22 cellular contexts compared by ENCODE assay signal in the genomic region with DNA sequence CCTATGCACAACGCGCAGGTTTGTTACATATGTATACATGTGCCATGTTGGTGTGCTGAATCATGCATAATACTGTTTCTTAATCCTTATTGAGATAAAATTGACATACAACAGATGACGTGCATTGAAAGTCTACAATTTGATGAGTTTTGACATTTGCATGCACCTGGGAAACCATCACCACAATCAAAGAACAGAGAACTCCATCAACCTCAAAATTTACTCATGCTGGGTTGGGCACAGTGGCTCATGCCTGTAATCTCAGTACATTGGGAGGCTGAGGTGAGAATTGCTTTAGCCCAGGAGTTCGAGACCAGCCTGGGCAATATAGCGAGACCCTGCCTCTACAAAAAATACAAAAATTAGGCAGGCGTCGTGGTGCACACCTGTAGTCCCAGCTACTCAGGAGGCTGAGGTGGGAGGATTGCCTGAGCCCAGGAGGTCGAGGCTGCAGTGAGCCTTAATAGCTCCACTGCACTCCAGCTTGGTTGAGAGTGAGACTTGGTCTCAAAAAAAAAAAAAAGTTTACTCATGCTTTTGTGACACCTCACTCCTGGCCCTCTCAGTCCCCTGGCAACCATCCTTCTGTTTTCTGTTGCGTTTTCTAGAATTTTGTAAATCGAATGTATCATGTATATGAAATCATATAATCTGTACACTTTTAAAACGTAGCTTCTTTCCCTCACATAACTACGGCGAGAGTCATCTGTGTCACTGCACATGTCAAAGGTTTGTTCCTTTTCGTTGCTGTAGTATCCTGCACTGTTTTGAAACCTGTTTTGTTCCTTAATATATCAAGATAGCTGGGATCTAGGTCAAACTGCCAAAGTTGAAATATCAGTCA. TPM values are rescaled to one million over a fixed set of nuclear protein-coding genes. Genes with fewer than 3 reads are reported as not detected.
DNase-seq lines count a peak whose midpoint lies in the region; ATAC-seq, FAIRE-seq and TF ChIP-seq lines count a peak whose summit lies in the region.
"Had no signal": no experiment of that assay in that cellular context is flagged by ENCODE, and none has a peak within 500 bp of the region (broad histone marks: within the 10 kb centered on the region; RNA-seq: fewer than 3 reads in every experiment).

No MANE protein-coding gene starts in this region.

- no peaks in the 10 kb centered on the region for H3K27me3 Mint-ChIP-seq in activated T-cell treated with anti-CD3 and anti-CD28 coated beads, Interleukin-2, amount 50 U/mL, for 72 hours (ENCODE audit: low read depth)
- no peaks in the 10 kb centered on the region for H3K27me3 Mint-ChIP-seq in stimulated activated naive B cell treated with anti-CD40 and anti-IgM and Interleukin-4, amounts not matched to agents 10 μg/mL and 1 μg/mL and 100 μg/mL, for 72 hours
- H3K27me3 Mint-ChIP-seq: IgD-negative memory B cell had no signal

- no peaks in the 10 kb centered on the region for H3K9me3 Mint-ChIP-seq in activated T-cell treated with anti-CD3 and anti-CD28 coated beads, Interleukin-2, amount 50 U/mL, for 72 hours
- H3K9me3 Mint-ChIP-seq in stimulated activated naive B cell treated with anti-CD40 and anti-IgM and Interleukin-4, amounts not matched to agents 10 μg/mL and 1 μg/mL and 100 μg/mL, for 72 hours = no peaks in the 10 kb centered on the region
- H3K9me3 Mint-ChIP-seq: activated naive CD8-positive, alpha-beta T cell treated with anti-CD3 and anti-CD28 coated beads for 36 hours; IgD-negative memory B cell had no signal

- TF ChIP-seq CTCF in K562 (IDR thresholded peaks at IDR 0.05 in 2 of 3, conservative IDR thresholded peaks at IDR 0.05 in 1 of 3; ENCODE audit: insufficient read depth in 2 of 3, low read depth in 1 of 3, low read length in 3 of 3) = no peak

- no peaks in the 10 kb centered on the region for H3K9me1 ChIP-seq in K562 (ENCODE audit: control insufficient read depth, insufficient read depth, low read length)

- FAIRE-seq in K562 (lab: Jason Lieb, UNC) = no peak
- FAIRE-seq: A549, urothelium cell line had no signal

- no peaks in the 10 kb centered on the region for H3K9me3 ChIP-seq in K562 (replicated peaks; ENCODE audit: control insufficient read depth, insufficient read depth, low read depth, low read length)
- H3K9me3 ChIP-seq: A549, right lobe of liver had no signal

- 70% methylated on average over 14 of the region's 14 CpGs for WGBS in K562 (ENCODE audit: insufficient coverage, low coverage, missing lambda C conversion rate)

- no peak overlapping the region for H3K4me3 ChIP-seq in K562
- H3K4me3 ChIP-seq: A549, right lobe of liver had no signal

- peak overlapping the region; percentile 47; the same call in 1 of the 2 replicates for H2AFZ ChIP-seq in K562 (ENCODE audit: low read depth, low read length)

- no peaks in the 10 kb centered on the region for H3K27me3 ChIP-seq in K562 (ENCODE audit: control insufficient read depth in 2 of 2, insufficient read depth in 2 of 2, low read length in 2 of 2)
- H3K27me3 ChIP-seq: right lobe of liver had no signal

- TF ChIP-seq EP300 in K562 (IDR thresholded peaks at IDR 0.05; ENCODE audit: low read length) = no peak

- CTCF ChIA-PET in K562 (lab: Yijun Ruan, JAX; ENCODE audit: low intra/inter-chr PET ratio) = no interaction called here

- H4K20me1 ChIP-seq in K562 (replicated peaks; ENCODE audit: control insufficient read depth, insufficient read depth, low read length) = no peaks in the 10 kb centered on the region

- DNase-seq in activated T-cell treated with anti-CD3 and anti-CD28 coated beads, Interleukin-2, amount 50 U/mL, for 72 hours = no peak
- DNase-seq in activated T-cell treated with anti-CD3 and anti-CD28 coated beads, Interleukin-2, amount 50 U/mL, for 1 hour = no peak
- DNase-seq in K562 (ENCODE audit: extremely low read depth in 1 of 4, low spot score in 3 of 4) (no peak), SIG-M5 treated with dmso at 0.1 percent for 504 hours (lab: John Stamatoyannopoulos, UW; ENCODE audit: unreplicated experiment) (no peak), COLO829 (ENCODE audit: low spot score) (no peak), NCI-H1930 (lab: John Stamatoyannopoulos, UW) (no peak)
- DNase-seq in stimulated activated naive B cell treated with anti-CD40 and anti-IgM and Interleukin-4, amounts not matched to agents 10 μg/mL and 1 μg/mL and 100 μg/mL, for 72 hours = no peak
- DNase-seq: activated CD8-positive, alpha-beta T cell treated with anti-CD3 and anti-CD28 coated beads, Interleukin-2, amount 10 ng/mL, durations not matched to agents 7 days and 5 days; activated naive CD8-positive, alpha-beta T cell treated with anti-CD3 and anti-CD28 coated beads for 36 hours; Calu3; effector CD8-positive, alpha-beta T cell; erythroblast; foreskin fibroblast; left ventricle myocardium superior; NCI-H146; NCI-H748 treated with DMSO at 0.1 percent for 48 hours; right lobe of liver had no signal

- H3K4me1 ChIP-seq in K562 (replicated peaks in 1 of 2; ENCODE audit: control insufficient read depth in 2 of 2, insufficient read depth in 2 of 2, low read length in 2 of 2) = peaks cover 8 to 48% of the 10 kb centered on the region in 2 experiments
- H3K4me1 ChIP-seq: A549, right lobe of liver had no signal

- H3K36me3 ChIP-seq in K562 (ENCODE audit: control insufficient read depth, insufficient read depth, low read length) = no peaks in the 10 kb centered on the region
- H3K36me3 ChIP-seq: right lobe of liver had no signal

- H3K27ac ChIP-seq in K562 (ENCODE audit: extremely low read depth, low read depth, low read length) = no peak overlapping the region
- H3K27ac ChIP-seq: A549, right lobe of liver had no signal

- H3K36me3 Mint-ChIP-seq in activated T-cell treated with anti-CD3 and anti-CD28 coated beads, Interleukin-2, amount 50 U/mL, for 72 hours (ENCODE audit: insufficient read depth in 2 of 2) = no peaks in the 10 kb centered on the region
- no peaks in the 10 kb centered on the region for H3K36me3 Mint-ChIP-seq in stimulated activated naive B cell treated with anti-CD40 and anti-IgM and Interleukin-4, amounts not matched to agents 10 μg/mL and 1 μg/mL and 100 μg/mL, for 72 hours
- H3K36me3 Mint-ChIP-seq: activated naive CD8-positive, alpha-beta T cell treated with anti-CD3 and anti-CD28 coated beads for 36 hours had no signal

- intact Hi-C loops in K562 (cut with micrococcal nuclease) = no loop called here

- no peak for TF ChIP-seq RAD21 in K562 (CRISPR knock-in tag; conservative IDR thresholded peaks at IDR 0.05 in 1 of 2, IDR thresholded peaks at IDR 0.05 in 1 of 2)

- peak overlapping the region; percentile 78 for H3K27ac Mint-ChIP-seq in activated T-cell treated with anti-CD3 and anti-CD28 coated beads, Interleukin-2, amount 50 U/mL, for 72 hours
- H3K27ac Mint-ChIP-seq in stimulated activated naive B cell treated with anti-CD40 and anti-IgM and Interleukin-4, amounts not matched to agents 10 μg/mL and 1 μg/mL and 100 μg/mL, for 72 hours = no peak overlapping the region
- H3K27ac Mint-ChIP-seq: activated CD8-positive, alpha-beta T cell treated with anti-CD3 and anti-CD28 coated beads, Interleukin-2, amount 10 ng/mL, durations not matched to agents 7 days and 5 days; activated naive CD8-positive, alpha-beta T cell treated with anti-CD3 and anti-CD28 coated beads for 36 hours; IgD-negative memory B cell had no signal

- peak overlapping the region in 1 of 2 donors; percentile 3 for H3K4me3 Mint-ChIP-seq in activated T-cell treated with anti-CD3 and anti-CD28 coated beads, Interleukin-2, amount 50 U/mL, for 72 hours
- H3K4me3 Mint-ChIP-seq in stimulated activated naive B cell treated with anti-CD40 and anti-IgM and Interleukin-4, amounts not matched to agents 10 μg/mL and 1 μg/mL and 100 μg/mL, for 72 hours = no peak overlapping the region
- H3K4me3 Mint-ChIP-seq: activated CD8-positive, alpha-beta T cell treated with anti-CD3 and anti-CD28 coated beads, Interleukin-2, amount 10 ng/mL, durations not matched to agents 7 days and 5 days; activated naive CD8-positive, alpha-beta T cell treated with anti-CD3 and anti-CD28 coated beads for 36 hours had no signal

- H3K79me2 ChIP-seq in K562 (ENCODE audit: control insufficient read depth, insufficient read depth, low read length) = no peaks in the 10 kb centered on the region

- H3K4me1 Mint-ChIP-seq in activated T-cell treated with anti-CD3 and anti-CD28 coated beads, Interleukin-2, amount 50 U/mL, for 72 hours (ENCODE audit: low read depth) = peaks cover 52% of the 10 kb centered on the region
- H3K4me1 Mint-ChIP-seq in stimulated activated naive B cell treated with anti-CD40 and anti-IgM and Interleukin-4, amounts not matched to agents 10 μg/mL and 1 μg/mL and 100 μg/mL, for 72 hours = peaks cover 37 to 47% of the 10 kb centered on the region in 2 donors

- no peak overlapping the region for H3K4me2 ChIP-seq in K562 (ENCODE audit: insufficient read depth, low read length)
- H3K4me2 ChIP-seq: A549 had no signal

- TF ChIP-seq POLR2A in K562 (conservative IDR thresholded peaks at IDR 0.05) = no peak

- in situ Hi-C loops in K562 (cut with MboI) = no loop called here

- POLR2A ChIA-PET in K562 (lab: Yijun Ruan, JAX) = interaction anchor here (0.6 to 1.0 kb wide), 4 partner anchors 10 to 50 kb away, joined by 3 to 4 read pairs (median 4); no protein-coding TSS in a partner anchor

- BruUV-seq in K562 (replicated peaks; lab: Mats Ljungman, UMichigan) = no TSS peak

- H3K9ac ChIP-seq in K562 (ENCODE audit: insufficient read depth in 1 of 2, low read depth in 2 of 2, low read length in 2 of 2) = no peak overlapping the region

- peak; percentile 35 to 51 for ATAC-seq in activated T-cell treated with anti-CD3 and anti-CD28 coated beads, Interleukin-2, amount 50 U/mL, for 72 hours (replicated peaks in 1 of 2)
- ATAC-seq in HG03354 (IDR thresholded peaks at IDR 0.05; ENCODE audit: poor library complexity, severe bottlenecking, unreplicated experiment) (peak; percentile 65), K562 (no peak)
- peak; percentile 73 to 80 for ATAC-seq in stimulated activated naive B cell treated with anti-CD40 and anti-IgM and Interleukin-4, amounts not matched to agents 10 μg/mL and 1 μg/mL and 100 μg/mL, for 72 hours (replicated peaks)
- ATAC-seq: A549; activated CD8-positive, alpha-beta T cell treated with anti-CD3 and anti-CD28 coated beads, Interleukin-2, amount 10 ng/mL, durations not matched to agents 7 days and 5 days; left ventricle myocardium superior; right lobe of liver had no signal

RNA-seq across cellular contexts. Expression of a gene that starts 56.7 kb away (rescaled TPM):
- total RNA-seq in activated T-cell treated with anti-CD3 and anti-CD28 coated beads, Interleukin-2, amount 50 U/mL, for 72 hours = 100 to 1,000 TPM; 303 to 440 TPM
- total RNA-seq in K562 (2011; cell fraction: chromatin; rRNA removed; ENCODE audit: low replicate concordance) = 81.5 and 114 TPM in 2 replicates
- total RNA-seq in K562 (2011; cell fraction: nucleolus; rRNA removed) = 100 and 103 TPM in 2 replicates
- total RNA-seq in K562 (2011; cell fraction: nucleoplasm; rRNA removed) = 92.4 and 99.8 TPM in 2 replicates
- 38.7 and 44.5 TPM in 2 replicates for total RNA-seq in K562 (2014; rRNA removed)
- total RNA-seq in K562 (2014; rRNA removed; fragmentation: Illumina TruSeq; extraction: Trizol) = 19.4 and 20.6 TPM in 2 replicates
- total RNA-seq in K562 (2015; rRNA removed; fragmentation: Illumina TruSeq; extraction: Trizol) = 27.7 and 27.8 TPM in 2 replicates
- 47.5 and 51.8 TPM in 2 replicates for total RNA-seq in K562 (2021)
- 83.9 and 105 TPM in 2 replicates for polyA plus RNA-seq in K562 (2011; rRNA removed)
- 72.3 and 73.7 TPM in 2 replicates for polyA plus RNA-seq in K562 (2011; cell fraction: cytosol; rRNA removed)
- 144 and 202 TPM in 2 replicates for polyA plus RNA-seq in K562 (2011; cell fraction: nucleus; rRNA removed)
- polyA plus RNA-seq in K562 (2012) = 98.8 and 122 TPM in 2 replicates
- 49.6 and 57.8 TPM in 2 replicates for polyA plus RNA-seq in K562 (2014; fragmentation: Illumina TruSeq; extraction: Trizol)
- polyA plus RNA-seq in K562 (2014; fragmentation: Nextera tagmentation; extraction: Ambion mirVana) = 10 to 100 TPM; 12.0 to 24.3 TPM
- 30.9 and 31.4 TPM in 2 replicates for polyA plus RNA-seq in K562 (2014; rRNA removed)
- polyA minus RNA-seq in K562 (2011; rRNA and poly(A)+ RNA removed) = 76.2 and 78.0 TPM in 2 replicates
- 70.7 and 90.6 TPM in 2 replicates for polyA minus RNA-seq in K562 (2011; cell fraction: cytosol; rRNA and poly(A)+ RNA removed)
- 122 and 139 TPM in 2 replicates for polyA minus RNA-seq in K562 (2011; cell fraction: nucleus; rRNA and poly(A)+ RNA removed)
- polyA plus RNA-seq: neural cell had no signal
